15 cellular contexts compared by ENCODE assay signal in genomic region chr5:14794600-14795230, GRCh38.
"Had no signal": no experiment of that assay in that cellular context is flagged by ENCODE, and none has a peak within 500 bp of the region (broad histone marks: within the 10 kb centered on the region; RNA-seq: fewer than 3 reads in every experiment).

No MANE protein-coding gene starts in this region.

- H3K27ac Mint-ChIP-seq: activated CD4-positive, alpha-beta memory T cell treated with anti-CD3 and anti-CD28 coated beads for 36 hours; activated CD8-positive, alpha-beta memory T cell treated with anti-CD3 and anti-CD28 coated beads, Interleukin-2, amount 10 ng/mL, durations not matched to agents 7 days and 5 days; activated naive CD4-positive, alpha-beta T cell treated with anti-CD3 and anti-CD28 coated beads, Interleukin-2, amount 10 ng/mL, durations not matched to agents 7 days and 5 days; activated T-helper 2 cell treated with anti-CD3 and anti-CD28 coated beads, Interferon-gamma antibody, Interleukin-2, Interleukin-4, amounts not matched to agents 10 μg/mL and 5 μg/mL and 100 μg/mL, durations not matched to agents 14 hours and 24 hours and 36 hours; nephron; T-helper 17 cell had no signal

- H3K4me3 ChIP-seq: coronary artery, esophagus muscularis mucosa, thoracic aorta had no signal

- DNase-seq: activated CD4-positive, alpha-beta memory T cell treated with anti-CD3 and anti-CD28 coated beads for 36 hours; activated CD8-positive, alpha-beta memory T cell treated with anti-CD3 and anti-CD28 coated beads, Interleukin-2, amount 10 ng/mL, durations not matched to agents 7 days and 5 days; activated naive CD4-positive, alpha-beta T cell treated with anti-CD3 and anti-CD28 coated beads, Interleukin-2, amount 10 ng/mL, durations not matched to agents 7 days and 5 days; activated T-cell treated with anti-CD3 and anti-CD28 coated beads, Interleukin-2, amount 50 U/mL, for 1 hour; effector CD4-positive, alpha-beta T cell; kidney; mesenchymal stem cell; stimulated activated naive CD8-positive, alpha-beta T cell treated with anti-CD3 and anti-CD28 coated beads, Interleukin-15, Interleukin-2, amounts not matched to agents 100 U/mL and 50 U/mL, for 24 hours; T-helper 17 cell had no signal

- H3K36me3 ChIP-seq: esophagus muscularis mucosa, thoracic aorta had no signal

- ATAC-seq: activated CD4-positive, CD25-positive, alpha-beta regulatory T cell treated with anti-CD3 and anti-CD28 coated beads, Interleukin-2, amount 50 U/mL, for 24 hours; activated CD8-positive, alpha-beta memory T cell treated with anti-CD3 and anti-CD28 coated beads, Interleukin-2, amount 10 ng/mL, durations not matched to agents 7 days and 5 days; stimulated activated naive CD8-positive, alpha-beta T cell treated with anti-CD3 and anti-CD28 coated beads, Interleukin-15, Interleukin-2, amounts not matched to agents 100 U/mL and 50 U/mL, for 24 hours; T-helper 17 cell had no signal

- H3K27ac ChIP-seq: coronary artery, esophagus muscularis mucosa, thoracic aorta had no signal

- H3K27me3 ChIP-seq: esophagus muscularis mucosa had no signal

- H3K9me3 ChIP-seq: esophagus muscularis mucosa, thoracic aorta had no signal

- H3K4me3 Mint-ChIP-seq: activated CD4-positive, alpha-beta memory T cell treated with anti-CD3 and anti-CD28 coated beads for 36 hours; activated CD8-positive, alpha-beta memory T cell treated with anti-CD3 and anti-CD28 coated beads, Interleukin-2, amount 10 ng/mL, durations not matched to agents 7 days and 5 days; activated naive CD4-positive, alpha-beta T cell treated with anti-CD3 and anti-CD28 coated beads, Interleukin-2, amount 10 ng/mL, durations not matched to agents 7 days and 5 days; nephron; T-helper 17 cell had no signal

- H3K9me3 Mint-ChIP-seq: activated CD4-positive, alpha-beta memory T cell treated with anti-CD3 and anti-CD28 coated beads for 36 hours; activated naive CD4-positive, alpha-beta T cell treated with anti-CD3 and anti-CD28 coated beads, Interleukin-2, amount 10 ng/mL, durations not matched to agents 7 days and 5 days; activated T-helper 2 cell treated with anti-CD3 and anti-CD28 coated beads, Interferon-gamma antibody, Interleukin-2, Interleukin-4, amounts not matched to agents 10 μg/mL and 5 μg/mL and 100 μg/mL, durations not matched to agents 14 hours and 24 hours and 36 hours; nephron had no signal

- H3K4me1 ChIP-seq: esophagus muscularis mucosa had no signal

- H3K27me3 Mint-ChIP-seq: activated CD4-positive, alpha-beta memory T cell treated with anti-CD3 and anti-CD28 coated beads for 36 hours; activated CD8-positive, alpha-beta memory T cell treated with anti-CD3 and anti-CD28 coated beads, Interleukin-2, amount 10 ng/mL, durations not matched to agents 7 days and 5 days; activated naive CD4-positive, alpha-beta T cell treated with anti-CD3 and anti-CD28 coated beads, Interleukin-2, amount 10 ng/mL, durations not matched to agents 7 days and 5 days; T-helper 17 cell had no signal
